ENCODE assay signal across 1 cellular context in genomic region chr11:72433455-72434061, GRCh38.
TF ChIP-seq lines count a peak whose summit lies in the region.

No MANE protein-coding gene starts in this region.

TF ChIP-seq in IMR-90, 13 proteins besides CTCF, POLR2A, EP300 and RAD21 (continued from another document):
- TF ChIP-seq ELK1 (IDR thresholded peaks at IDR 0.05; ENCODE audit: borderline replicate concordance, low read depth, low read length) (no peak), CHD1 (IDR thresholded peaks at IDR 0.05; ENCODE audit: low read depth, low read length) (no peak), NFE2L2 (IDR thresholded peaks at IDR 0.05; ENCODE audit: low read depth, low read length) (no peak), USF2 (IDR thresholded peaks at IDR 0.05; ENCODE audit: low read depth, low read length) (no peak), SMC3 (IDR thresholded peaks at IDR 0.05; ENCODE audit: low read depth, low read length) (no peak), FOS (IDR thresholded peaks at IDR 0.05; ENCODE audit: low read depth, low read length) (no peak), MAFK (IDR thresholded peaks at IDR 0.05; ENCODE audit: low read depth, low read length) (no peak)
